In genomic region chr19:3982701-3983541, GRCh38 we compare ENCODE assay signal across 2 cellular contexts.
TF ChIP-seq lines count a peak whose summit lies in the region.

No MANE protein-coding gene starts in this region.

TF ChIP-seq in A549, 52 proteins besides CTCF, POLR2A, EP300 and RAD21:
- TF ChIP-seq FOSL2 (IDR thresholded peaks at IDR 0.05): no peak
- TF ChIP-seq FOSL2 (CRISPR knock-in tag; IDR thresholded peaks at IDR 0.05): peak; percentile 42; the same call in 1 of the 2 replicates
- TF ChIP-seq HOXB5 (CRISPR knock-in tag; IDR thresholded peaks at IDR 0.05): no peak
- TF ChIP-seq KDM1A (IDR thresholded peaks at IDR 0.05; ENCODE audit: low read depth): no peak

TF ChIP-seq in HEK293, 187 proteins besides CTCF, POLR2A, EP300 and RAD21 (continues in another document):
- TF ChIP-seq ZNF423 (tag by site-specific recombination; IDR thresholded peaks at IDR 0.05) (no peak), ZNF558 (tag by site-specific recombination; IDR thresholded peaks at IDR 0.05) (no peak), ZNF274 (IDR thresholded peaks at IDR 0.05; ENCODE audit: low read length) (no peak), ZNF274 (tag by site-specific recombination; IDR thresholded peaks at IDR 0.05; ENCODE audit: borderline replicate concordance) (no peak), TSHZ1 (tag by site-specific recombination; IDR thresholded peaks at IDR 0.05; ENCODE audit: borderline replicate concordance) (no peak), ZNF600 (tag by site-specific recombination; IDR thresholded peaks at IDR 0.05) (peak; percentile 56), ZNF530 (tag by site-specific recombination; IDR thresholded peaks at IDR 0.05; ENCODE audit: low read depth) (no peak), ZBTB44 (tag by site-specific recombination; IDR thresholded peaks at IDR 0.05) (no peak), ZNF350 (tag by site-specific recombination; IDR thresholded peaks at IDR 0.05) (no peak), OSR2 (tag by site-specific recombination; IDR thresholded peaks at IDR 0.05) (no peak), ZBTB11 (tag by site-specific recombination; conservative IDR thresholded peaks at IDR 0.05; ENCODE audit: low read depth) (no peak), ZSCAN5A (tag by site-specific recombination; IDR thresholded peaks at IDR 0.05) (no peak), ZIC2 (tag by site-specific recombination; IDR thresholded peaks at IDR 0.05) (no peak), ZNF623 (tag by site-specific recombination; IDR thresholded peaks at IDR 0.05) (no peak), ZNF148 (tag by site-specific recombination; IDR thresholded peaks at IDR 0.05; ENCODE audit: borderline replicate concordance) (0 out of 2 replicates have a peak, but pooled peaks have one; percentile 34), ZNF221 (tag by site-specific recombination; IDR thresholded peaks at IDR 0.05; ENCODE audit: borderline replicate concordance) (no peak), ZNF560 (tag by site-specific recombination; IDR thresholded peaks at IDR 0.05; ENCODE audit: borderline replicate concordance) (no peak), ZNF544 (tag by site-specific recombination; IDR thresholded peaks at IDR 0.05) (no peak), ZNF664 (tag by site-specific recombination; IDR thresholded peaks at IDR 0.05) (no peak), SCRT2 (tag by site-specific recombination; IDR thresholded peaks at IDR 0.05) (no peak), ZNF571 (tag by site-specific recombination; IDR thresholded peaks at IDR 0.05) (no peak), ZNF514 (tag by site-specific recombination; IDR thresholded peaks at IDR 0.05) (no peak), SETDB1 (IDR thresholded peaks at IDR 0.05; ENCODE audit: insufficient read length, low read length) (no peak), ZNF169 (tag by site-specific recombination; IDR thresholded peaks at IDR 0.05) (no peak), EGR2 (tag by site-specific recombination; IDR thresholded peaks at IDR 0.05; ENCODE audit: low read depth) (no peak), ZNF776 (tag by site-specific recombination; IDR thresholded peaks at IDR 0.05; ENCODE audit: borderline replicate concordance) (no peak), SALL2 (tag by site-specific recombination; IDR thresholded peaks at IDR 0.05; ENCODE audit: borderline replicate concordance) (no peak), ZNF26 (tag by site-specific recombination; IDR thresholded peaks at IDR 0.05) (no peak), BCL11B (tag by site-specific recombination; IDR thresholded peaks at IDR 0.05; ENCODE audit: low read depth) (no peak), ZNF621 (tag by site-specific recombination; IDR thresholded peaks at IDR 0.05) (no peak), ZNF488 (tag by site-specific recombination; IDR thresholded peaks at IDR 0.05) (no peak), KLF8 (tag by site-specific recombination; IDR thresholded peaks at IDR 0.05) (peak; percentile 56; the same call in 1 of the 2 replicates), ZNF837 (tag by site-specific recombination; IDR thresholded peaks at IDR 0.05) (no peak), ZNF10 (tag by site-specific recombination; IDR thresholded peaks at IDR 0.05) (no peak), SP3 (tag by site-specific recombination; IDR thresholded peaks at IDR 0.05) (peak; percentile 26), ZNF473 (tag by site-specific recombination; IDR thresholded peaks at IDR 0.05) (no peak), ZNF37A (tag by site-specific recombination; IDR thresholded peaks at IDR 0.05) (no peak), ZSCAN4 (tag by site-specific recombination; IDR thresholded peaks at IDR 0.05) (no peak), ZEB2 (tag by site-specific recombination; IDR thresholded peaks at IDR 0.05) (0 out of 2 replicates have a peak, but pooled peaks have one; percentile 18), SP2 (tag by site-specific recombination; IDR thresholded peaks at IDR 0.05) (no peak), GLIS2 (tag by site-specific recombination; IDR thresholded peaks at IDR 0.05) (peak; percentile 55; the same call in 1 of the 2 replicates), ZBTB7A (tag by site-specific recombination; IDR thresholded peaks at IDR 0.05; ENCODE audit: low read depth) (peak; percentile 11; the same call in 1 of the 2 replicates), REST (tag by site-specific recombination; IDR thresholded peaks at IDR 0.05) (no peak)
